8 cellular contexts compared by ENCODE assay signal in the genomic region with DNA sequence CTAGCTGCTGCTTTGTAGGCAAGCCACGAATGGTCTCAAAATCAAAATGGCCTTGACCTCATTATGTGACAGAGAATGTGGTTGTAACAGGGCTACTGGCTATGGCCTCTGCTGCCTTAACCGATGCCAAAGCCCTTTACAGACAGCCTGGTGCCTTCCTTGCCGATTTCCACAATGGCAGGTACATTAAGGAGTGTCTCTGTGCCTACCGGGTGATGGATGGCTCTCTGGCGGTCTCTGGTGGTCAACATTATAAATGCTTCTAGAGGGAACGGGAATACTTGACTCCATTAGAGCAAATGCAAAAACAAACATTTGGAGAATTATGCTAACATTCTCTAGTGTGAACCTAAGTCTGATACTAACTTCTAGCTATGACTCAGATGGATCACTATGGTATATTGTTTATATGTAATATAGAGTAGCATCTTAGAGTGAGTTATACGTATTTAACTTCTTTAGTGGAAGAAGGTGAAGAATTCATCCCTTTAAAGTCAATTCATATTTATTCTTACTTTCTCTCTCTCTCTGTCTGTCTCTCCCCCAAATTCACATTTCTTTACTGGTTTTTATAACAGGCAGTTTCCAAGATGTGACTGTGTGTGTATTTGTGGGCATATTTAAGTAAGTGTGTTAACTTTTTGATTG. TPM values are rescaled to one million over a fixed set of nuclear protein-coding genes. Genes with fewer than 3 reads are reported as not detected.
A peak's percentile ranks its signal among the peaks of the same experiment; 100 is the strongest.
DNase-seq lines count a peak whose midpoint lies in the region; FAIRE-seq and TF ChIP-seq lines count a peak whose summit lies in the region.

No MANE protein-coding gene starts in this region.

- intact Hi-C loops in head of caudate nucleus (cut with DNase I), result no loop called here
- intact Hi-C loops in uterus (cut with DNase I; ENCODE audit: low total_unique reads), result no loop called here

- H3K9me3 ChIP-seq in GM23248 (ENCODE audit: low read depth), result no peaks in the 10 kb centered on the region
- H3K9me3 ChIP-seq in SK-N-MC (ENCODE audit: low read depth, low read length), result no peaks in the 10 kb centered on the region
- H3K9me3 ChIP-seq in uterus, result no peaks in the 10 kb centered on the region

- no peaks in the 10 kb centered on the region for H3F3A ChIP-seq in GM23248 (ENCODE audit: insufficient read depth)

- H3K27me3 ChIP-seq in GM23248 (replicated peaks; ENCODE audit: insufficient read depth), result no peaks in the 10 kb centered on the region
- no peaks in the 10 kb centered on the region for H3K27me3 ChIP-seq in uterus

- H3K4me3 Mint-ChIP-seq in activated naive CD4-positive, alpha-beta T cell treated with anti-CD3 and anti-CD28 coated beads, Interleukin-2, amount 10 ng/mL, durations not matched to agents 7 days and 5 days, result no peak overlapping the region
- no peak overlapping the region for H3K4me3 Mint-ChIP-seq in progenitor cell of endocrine pancreas (ENCODE audit: low read depth)

- H3K4me3 ChIP-seq in GM23248 (no peak overlapping the region), SK-N-MC (no peak overlapping the region), uterus (no peak overlapping the region)

- H3K9ac ChIP-seq in GM23248 (no peak overlapping the region), SK-N-MC (ENCODE audit: insufficient read length) (no peak overlapping the region)

- H3K27ac ChIP-seq in GM23248 (no peak overlapping the region), SK-N-MC (no peak overlapping the region), uterus (no peak overlapping the region)

- 25 to 26% methylated on average over 7 of the region's 7 CpGs for WGBS in GM23248 (ENCODE audit: low coverage in 1 of 2, low lambda C conversion rate in 2 of 2, missing lambda C conversion rate in 2 of 2), 2 experiments

- H3K79me2 ChIP-seq in GM23248 (ENCODE audit: insufficient read depth), result no peaks in the 10 kb centered on the region

- H3K9me2 ChIP-seq in GM23248 (ENCODE audit: insufficient read depth), result no peaks in the 10 kb centered on the region

- peak; percentile 61 for DNase-seq in GM23248
- peak; percentile 60 for DNase-seq in LoVo (ENCODE audit: low spot score)
- DNase-seq in SK-N-MC (ENCODE audit: low read depth, low spot score), result peak; percentile 61
- DNase-seq in activated naive CD4-positive, alpha-beta T cell treated with anti-CD3 and anti-CD28 coated beads, Interleukin-2, amount 10 ng/mL, durations not matched to agents 7 days and 5 days, result peak; percentile 72
- DNase-seq in head of caudate nucleus, result peak; percentile 21 to 88 (median 72)
- DNase-seq in progenitor cell of endocrine pancreas (ENCODE audit: low spot score, unreplicated experiment), result peak; percentile 48
- DNase-seq in uterus, result peak; percentile 37 to 57

- H2AFZ ChIP-seq in GM23248, result peak overlapping the region; percentile 24

- H3K36me3 Mint-ChIP-seq in activated naive CD4-positive, alpha-beta T cell treated with anti-CD3 and anti-CD28 coated beads, Interleukin-2, amount 10 ng/mL, durations not matched to agents 7 days and 5 days, result no peaks in the 10 kb centered on the region
- H3K36me3 Mint-ChIP-seq in progenitor cell of endocrine pancreas (ENCODE audit: insufficient read depth), result no peaks in the 10 kb centered on the region

- H3K4me2 ChIP-seq in GM23248 (ENCODE audit: unreplicated experiment), result no peak overlapping the region

- H3K36me3 ChIP-seq in GM23248 (ENCODE audit: low read depth) (no peaks in the 10 kb centered on the region), SK-N-MC (ENCODE audit: insufficient read depth, low read length) (no peaks in the 10 kb centered on the region), uterus (no peaks in the 10 kb centered on the region)

- 0 out of 2 replicates have a peak, but pooled peaks cover 3% of the 10 kb centered on the region for H3K4me1 ChIP-seq in GM23248 (ENCODE audit: insufficient read depth)
- H3K4me1 ChIP-seq in uterus, result no peaks in the 10 kb centered on the region

- H3K27ac Mint-ChIP-seq in activated naive CD4-positive, alpha-beta T cell treated with anti-CD3 and anti-CD28 coated beads, Interleukin-2, amount 10 ng/mL, durations not matched to agents 7 days and 5 days, result no peak overlapping the region
- H3K27ac Mint-ChIP-seq in progenitor cell of endocrine pancreas, result no peak overlapping the region

- no peak for TF ChIP-seq POLR2A in uterus (IDR thresholded peaks at IDR 0.05)

- H3K4me1 Mint-ChIP-seq in activated naive CD4-positive, alpha-beta T cell treated with anti-CD3 and anti-CD28 coated beads, Interleukin-2, amount 10 ng/mL, durations not matched to agents 7 days and 5 days, result peaks cover 4% of the 10 kb centered on the region
- H3K4me1 Mint-ChIP-seq in progenitor cell of endocrine pancreas (ENCODE audit: low read depth), result peaks cover 1% of the 10 kb centered on the region

- TF ChIP-seq CTCF in progenitor cell of endocrine pancreas (IDR thresholded peaks at IDR 0.05; ENCODE audit: unreplicated experiment), result peak; percentile 90
- TF ChIP-seq CTCF in uterus (IDR thresholded peaks at IDR 0.05), result peak; percentile 59 to 72 (median 64)

- peak; percentile 94 for FAIRE-seq in G401.6 (lab: Jason Lieb, UNC)

- no peaks in the 10 kb centered on the region for H4K20me1 ChIP-seq in GM23248 (ENCODE audit: insufficient read depth)

- in situ Hi-C loops in GM23248 (cut with MboI), result loop anchor here (25.0 kb wide), 1 partner anchor 713 kb away; no protein-coding TSS in a partner anchor

- CTCF ChIA-PET in activated naive CD4-positive, alpha-beta T cell treated with anti-CD3 and anti-CD28 coated beads, Interleukin-2, amount 10 ng/mL, durations not matched to agents 7 days and 5 days (lab: Charles Lee), result interaction anchor here (0.6 to 3.1 kb wide), 17 partner anchors 8 to 1118 kb away, joined by 3 to 19 read pairs (median 4); no protein-coding TSS in a partner anchor

- no peaks in the 10 kb centered on the region for H3K9me3 Mint-ChIP-seq in activated naive CD4-positive, alpha-beta T cell treated with anti-CD3 and anti-CD28 coated beads, Interleukin-2, amount 10 ng/mL, durations not matched to agents 7 days and 5 days
- H3K9me3 Mint-ChIP-seq in progenitor cell of endocrine pancreas (ENCODE audit: low read depth), result no peaks in the 10 kb centered on the region

- H3K27me3 Mint-ChIP-seq in activated naive CD4-positive, alpha-beta T cell treated with anti-CD3 and anti-CD28 coated beads, Interleukin-2, amount 10 ng/mL, durations not matched to agents 7 days and 5 days, result no peaks in the 10 kb centered on the region
- H3K27me3 Mint-ChIP-seq in progenitor cell of endocrine pancreas, result no peaks in the 10 kb centered on the region

RNA-seq across cellular contexts. Expression of gene RPS23, which starts 52.5 kb away (rescaled TPM):
- total RNA-seq in GM23248 (2014; rRNA removed; shearing (Covaris generic)), result 1,434 and 1,581 TPM in 2 replicates
- 921 and 936 TPM in 2 replicates for polyA plus RNA-seq in GM23248 (2016; fragmentation: Nextera tagmentation; extraction: Ambion mirVana)
- total RNA-seq in progenitor cell of endocrine pancreas (1,896 and 2,007 TPM in 2 replicates), uterus (1,000 to 10,000 TPM; 2,255 to 4,084 (median 2,405) TPM)
